ENCODE assay signal across 9 cellular contexts in the genomic region with DNA sequence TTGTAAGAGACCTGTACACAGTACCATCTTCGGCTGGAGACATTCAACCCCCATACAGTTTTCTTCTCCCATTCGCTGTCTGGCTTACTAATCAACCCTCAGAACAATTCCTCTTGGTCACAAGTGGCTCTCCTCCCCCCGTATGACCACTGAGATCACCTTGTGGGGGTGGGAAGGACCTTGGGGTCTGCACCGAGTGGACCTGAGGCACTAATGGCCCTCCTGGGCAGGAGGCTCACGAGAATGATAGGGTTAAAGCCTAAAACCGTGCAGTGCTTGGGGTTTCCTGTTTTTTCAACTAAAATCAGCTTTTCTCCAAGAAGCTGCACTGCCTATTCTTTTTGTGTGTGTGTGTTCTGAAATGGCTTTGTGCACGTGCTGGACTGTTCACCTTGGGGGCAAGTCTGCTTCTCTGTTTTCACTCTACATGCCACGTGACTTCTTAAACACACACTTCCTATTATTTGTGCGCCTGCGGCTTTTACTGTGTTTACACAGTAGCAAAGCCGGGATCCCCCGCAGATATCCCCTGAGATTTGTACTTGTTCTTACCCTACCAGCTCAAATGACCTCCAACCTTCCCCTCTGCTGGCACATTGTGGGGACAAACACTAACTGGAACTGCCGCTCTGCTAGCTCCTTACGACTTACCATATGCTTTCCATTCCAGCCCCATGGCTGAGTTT. TPM values are rescaled to one million over a fixed set of nuclear protein-coding genes. Genes with fewer than 3 reads are reported as not detected.
DNase-seq lines count a peak whose midpoint lies in the region; ATAC-seq and TF ChIP-seq lines count a peak whose summit lies in the region.
"Had no signal": no experiment of that assay in that cellular context is flagged by ENCODE, and none has a peak within 500 bp of the region (broad histone marks: within the 10 kb centered on the region; RNA-seq: fewer than 3 reads in every experiment).

No MANE protein-coding gene starts in this region.

- peaks cover 22% of the 10 kb centered on the region for H3F3A ChIP-seq in MM.1S (ENCODE audit: insufficient read depth, low read length)

- H3K9ac ChIP-seq in MM.1S (ENCODE audit: low read length) = no peak overlapping the region

- H3K27me3 ChIP-seq in MM.1S (replicated peaks; ENCODE audit: insufficient read depth, low read length) (no peaks in the 10 kb centered on the region), hepatocyte (no peaks in the 10 kb centered on the region), A673 (replicated peaks; ENCODE audit: insufficient read depth, low read depth, low read length, poor library complexity) (no peaks in the 10 kb centered on the region)

- H3K4me2 ChIP-seq in MM.1S (ENCODE audit: low read depth, low read length) (peak overlapping the region; percentile 42; the same call in 1 of the 2 replicates), hepatocyte (peak overlapping the region; percentile 70)

- peak; percentile 59 for ATAC-seq in GM18520 (IDR thresholded peaks at IDR 0.05; ENCODE audit: unreplicated experiment)
- peak; percentile 12 to 38 for ATAC-seq in activated CD4-positive, CD25-positive, alpha-beta regulatory T cell treated with anti-CD3 and anti-CD28 coated beads, Interleukin-2, amount 50 U/mL, for 24 hours

- TF ChIP-seq CTCF in HEK293 (tag by site-specific recombination; IDR thresholded peaks at IDR 0.05) (no peak), MM.1S (IDR thresholded peaks at IDR 0.05; ENCODE audit: low read length) (no peak), hepatocyte (IDR thresholded peaks at IDR 0.05; ENCODE audit: poor library complexity) (no peak), A673 (conservative IDR thresholded peaks at IDR 0.05; ENCODE audit: low read depth, low read length) (no peak), foreskin fibroblast (IDR thresholded peaks at IDR 0.05; ENCODE audit: low read depth, low read length) (no peak)

- H2AFZ ChIP-seq in MM.1S (ENCODE audit: low read length) = no peak overlapping the region
- no peak overlapping the region for H2AFZ ChIP-seq in hepatocyte

- H4K20me1 ChIP-seq in MM.1S (ENCODE audit: insufficient read depth, low read length) (peaks cover 49% of the 10 kb centered on the region), hepatocyte (ENCODE audit: insufficient read depth, poor library complexity, severe bottlenecking) (peaks cover 10% of the 10 kb centered on the region)

- BruUV-seq in A673 (replicated peaks; lab: Mats Ljungman, UMichigan) = no TSS peak

- H3K9me2 ChIP-seq in MM.1S (replicated peaks; ENCODE audit: insufficient read depth, low read length) (no peaks in the 10 kb centered on the region), hepatocyte (replicated peaks; ENCODE audit: insufficient read depth) (no peaks in the 10 kb centered on the region)

- H3K4me3 ChIP-seq in HEK293 (ENCODE audit: low read depth, low read length) (no peak overlapping the region), MM.1S (ENCODE audit: low read length) (0 out of 2 replicates have a peak overlapping the region, but pooled peaks have one; percentile 11), hepatocyte (no peak overlapping the region), A673 (ENCODE audit: low read depth, low read length, poor library complexity, severe bottlenecking) (no peak overlapping the region), foreskin fibroblast (ENCODE audit: low read depth in 1 of 2, low read length in 2 of 2) (no peak overlapping the region)

- 44% methylated on average over 14 of the region's 14 CpGs for WGBS in hepatocyte (ENCODE audit: low lambda C conversion rate, missing lambda C conversion rate)

- DNase-seq in MM.1S = peak; percentile 51
- DNase-seq in hepatocyte (ENCODE audit: low spot score) = peak; percentile 59
- no peak for DNase-seq in A673 (ENCODE audit: low spot score)
- DNase-seq in foreskin fibroblast = no peak
- no peak for DNase-seq in stimulated activated CD4-positive, alpha-beta T cell treated with anti-CD3 and anti-CD28 coated beads, Interleukin-1b, Interleukin-23, amount 100 ng/mL, for 48 hours
- DNase-seq: left cardiac atrium had no signal

- POLR2A ChIA-PET in HEK293 (lab: Yijun Ruan, JAX) = interaction anchor here (1.0 kb wide), 1 partner anchor 12 kb away, joined by 5 read pairs; the partner anchor contains the start of gene RBM26
- POLR2A ChIA-PET in A673 (lab: Charles Lee; ENCODE audit: low non-redundant PET) = no interaction called here

- H3K36me3 ChIP-seq in HEK293 (ENCODE audit: control insufficient read depth in 2 of 2, insufficient read depth in 1 of 2, low read length in 2 of 2) (peaks cover 0 to 31% of the 10 kb centered on the region in 2 experiments; a peak in 2 of 3 replicates), MM.1S (replicated peaks; ENCODE audit: insufficient read depth, low read length) (peaks cover 22% of the 10 kb centered on the region; the same call in 1 of the 2 replicates), hepatocyte (replicated peaks; ENCODE audit: insufficient read depth, low read depth) (no peaks in the 10 kb centered on the region), A673 (ENCODE audit: insufficient read depth, low read length, poor library complexity, severe bottlenecking) (peaks cover 33% of the 10 kb centered on the region)

- CTCF ChIA-PET in HEK293 (lab: Yijun Ruan, JAX) = interaction anchor here (0.7 to 2.7 kb wide), 3 partner anchors 10 to 1013 kb away, joined by 3 to 16 read pairs (median 4); no protein-coding TSS in a partner anchor
- CTCF ChIA-PET in A673 (lab: Charles Lee) = no interaction called here

- intact Hi-C loops in A673 (cut with micrococcal nuclease; ENCODE audit: unreplicated experiment) = loop anchor here (5.0 kb wide), 1 partner anchor 416 kb away; no protein-coding TSS in a partner anchor

- no peak overlapping the region for H3K27ac ChIP-seq in HEK293 (ENCODE audit: extremely low read depth, low read depth, low read length)
- peak overlapping the region; percentile 23; the same call in 1 of the 2 replicates for H3K27ac ChIP-seq in MM.1S (ENCODE audit: low read length)
- H3K27ac ChIP-seq in hepatocyte = peak overlapping the region; percentile 61
- no peak overlapping the region for H3K27ac ChIP-seq in A673 (ENCODE audit: low read depth, low read length, poor library complexity, severe bottlenecking)

- H3K79me2 ChIP-seq in MM.1S (ENCODE audit: low read length) (peaks cover 93% of the 10 kb centered on the region), hepatocyte (peaks cover 96% of the 10 kb centered on the region)

- no peaks in the 10 kb centered on the region for H3K9me3 ChIP-seq in HEK293 (ENCODE audit: control insufficient read depth, insufficient read depth, low read depth, low read length)
- H3K9me3 ChIP-seq in MM.1S (replicated peaks; ENCODE audit: insufficient read depth, low read length) = no peaks in the 10 kb centered on the region
- peaks cover 13% of the 10 kb centered on the region for H3K9me3 ChIP-seq in hepatocyte (ENCODE audit: low read depth)
- peaks cover 26% of the 10 kb centered on the region for H3K9me3 ChIP-seq in A673 (ENCODE audit: low read depth, low read length, poor library complexity, severe bottlenecking)

- H3K4me1 ChIP-seq in HEK293 (ENCODE audit: control insufficient read depth, insufficient read depth, low read length) (no peaks in the 10 kb centered on the region), MM.1S (ENCODE audit: low read length) (peaks cover 17% of the 10 kb centered on the region), hepatocyte (ENCODE audit: insufficient read depth) (no peaks in the 10 kb centered on the region), A673 (ENCODE audit: insufficient read depth, low read length, poor library complexity, severe bottlenecking) (peaks cover 9% of the 10 kb centered on the region)

TF ChIP-seq in HEK293, 187 proteins besides CTCF, POLR2A, EP300 and RAD21 (continues in another document):
- TF ChIP-seq ZNF19 (tag by site-specific recombination; IDR thresholded peaks at IDR 0.05; ENCODE audit: low read depth) (no peak), BCL11B (tag by site-specific recombination; IDR thresholded peaks at IDR 0.05; ENCODE audit: low read depth) (no peak), SP2 (tag by site-specific recombination; IDR thresholded peaks at IDR 0.05) (no peak), ZNF37A (tag by site-specific recombination; IDR thresholded peaks at IDR 0.05) (no peak), ZNF768 (tag by site-specific recombination; IDR thresholded peaks at IDR 0.05) (no peak; the same call in 1 of the 2 replicates), ZNF426 (tag by site-specific recombination; IDR thresholded peaks at IDR 0.05) (no peak), ZNF391 (tag by site-specific recombination; IDR thresholded peaks at IDR 0.05; ENCODE audit: borderline replicate concordance, low read depth) (0 out of 2 replicates have a peak, but pooled peaks have one; percentile 46), ZNF785 (tag by site-specific recombination; IDR thresholded peaks at IDR 0.05) (no peak), ZNF292 (tag by site-specific recombination; IDR thresholded peaks at IDR 0.05; ENCODE audit: borderline replicate concordance, low read depth) (no peak), ZBTB1 (tag by site-specific recombination; IDR thresholded peaks at IDR 0.05) (no peak), ZNF560 (tag by site-specific recombination; IDR thresholded peaks at IDR 0.05; ENCODE audit: borderline replicate concordance) (no peak), ZNF302 (tag by site-specific recombination; IDR thresholded peaks at IDR 0.05; ENCODE audit: low read depth) (no peak)
- TF ChIP-seq, protein P1, sequence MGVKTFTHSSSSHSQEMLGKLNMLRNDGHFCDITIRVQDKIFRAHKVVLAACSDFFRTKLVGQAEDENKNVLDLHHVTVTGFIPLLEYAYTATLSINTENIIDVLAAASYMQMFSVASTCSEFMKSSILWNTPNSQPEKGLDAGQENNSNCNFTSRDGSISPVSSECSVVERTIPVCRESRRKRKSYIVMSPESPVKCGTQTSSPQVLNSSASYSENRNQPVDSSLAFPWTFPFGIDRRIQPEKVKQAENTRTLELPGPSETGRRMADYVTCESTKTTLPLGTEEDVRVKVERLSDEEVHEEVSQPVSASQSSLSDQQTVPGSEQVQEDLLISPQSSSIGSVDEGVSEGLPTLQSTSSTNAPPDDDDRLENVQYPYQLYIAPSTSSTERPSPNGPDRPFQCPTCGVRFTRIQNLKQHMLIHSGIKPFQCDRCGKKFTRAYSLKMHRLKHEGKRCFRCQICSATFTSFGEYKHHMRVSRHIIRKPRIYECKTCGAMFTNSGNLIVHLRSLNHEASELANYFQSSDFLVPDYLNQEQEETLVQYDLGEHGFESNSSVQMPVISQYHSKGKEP (tag by site-specific recombination; IDR thresholded peaks at IDR 0.05) = peak; percentile 90

RNA-seq across cellular contexts. Expression of gene RBM26, which starts 12.3 kb away (rescaled TPM):
- total RNA-seq in hepatocyte (38.8 and 45.9 TPM in 2 replicates), A673 (2021) (59.7 and 65.7 TPM in 2 replicates)
- polyA plus RNA-seq in hepatocyte = 17.5 and 19.3 TPM in 2 replicates

Comparison
In these comparisons a context has a peak if more than half of its experiments do, and no peak if none do; other contexts are left out.
1. H3K27ac ChIP-seq: peak in MM.1S (single experiment) and hepatocyte (single experiment); none in HEK293 (single experiment) and A673 (single experiment).
2. DNase-seq: peak in MM.1S (single experiment) and hepatocyte (single experiment); none in A673 (single experiment), foreskin fibroblast (0 of 2) and stimulated activated CD4-positive, alpha-beta T cell treated with anti-CD3 and anti-CD28 coated beads, Interleukin-1b, Interleukin-23, amount 100 ng/mL, for 48 hours (single experiment).